In the genomic region with DNA sequence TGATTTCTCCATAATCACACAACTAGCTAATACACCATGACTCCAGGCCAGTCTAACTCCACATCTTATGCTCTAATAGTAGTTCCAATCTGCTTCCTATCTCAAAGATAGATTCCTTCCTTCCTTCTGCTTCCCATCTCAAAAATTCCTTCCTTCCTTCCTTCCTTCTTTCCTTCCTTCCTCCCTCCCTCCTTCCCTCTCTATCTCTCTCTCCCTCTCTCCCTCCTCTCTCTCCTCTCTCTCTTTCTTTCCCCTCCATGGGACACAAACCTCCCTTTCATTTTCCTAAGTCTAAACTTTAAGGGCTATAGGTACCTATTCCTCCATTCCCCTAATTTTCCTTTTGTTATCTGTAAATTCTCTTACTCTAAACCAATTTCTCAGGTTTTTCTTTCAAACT, we compare ENCODE assay signal across 7 cellular contexts.
"Had no signal": no experiment of that assay in that cellular context is flagged by ENCODE, and none has a peak within 500 bp of the region (broad histone marks: within the 10 kb centered on the region; RNA-seq: fewer than 3 reads in every experiment).

No MANE protein-coding gene starts in this region.

- H3K9me3 ChIP-seq: HAP-1 had no signal

- H3K27ac ChIP-seq: GM23248, HL-60, KMS-11 had no signal

- H3K4me3 ChIP-seq: GM23248, HAP-1 had no signal

- DNase-seq: GOT3, H7, KBM-7 had no signal
